13 cellular contexts compared by ENCODE assay signal in the genomic region with DNA sequence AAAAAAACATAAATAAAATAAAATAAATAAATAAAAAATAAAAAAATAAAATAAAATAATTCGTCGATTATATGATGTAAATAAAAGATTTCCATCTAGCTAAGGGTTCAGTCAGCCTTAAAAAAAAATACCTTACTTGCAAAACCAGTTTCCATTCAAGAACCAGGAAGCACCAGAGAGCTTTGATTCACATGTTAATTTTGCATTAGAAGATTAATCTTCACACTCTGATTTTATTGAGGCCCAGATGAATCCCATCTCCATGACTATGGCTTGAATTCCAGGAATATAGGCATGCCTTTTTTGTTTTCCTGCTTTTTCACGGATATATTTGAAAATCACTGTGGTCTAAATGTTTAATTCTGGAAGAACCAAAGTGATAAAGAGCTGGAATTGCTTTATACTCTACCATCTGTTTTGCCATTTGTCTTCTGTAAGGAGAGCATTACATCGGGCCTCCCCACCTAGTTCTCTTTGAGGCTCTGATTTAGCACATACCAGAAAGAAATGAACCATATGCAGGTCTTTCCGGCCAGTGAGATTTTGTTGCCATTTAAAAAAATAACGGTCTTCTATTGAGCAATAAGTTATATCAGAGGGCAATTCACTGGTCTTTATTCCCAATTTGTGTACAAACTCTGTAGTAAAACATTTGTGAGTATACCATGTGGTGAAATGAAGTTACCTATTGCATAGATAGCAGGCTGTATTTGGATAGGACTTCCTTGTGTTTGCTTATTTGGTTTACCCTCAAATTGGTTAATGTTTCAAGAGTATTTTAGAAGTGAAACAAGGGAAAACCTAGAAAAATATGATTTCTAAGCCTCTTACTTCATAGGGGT.
"Had no signal": no experiment of that assay in that cellular context is flagged by ENCODE, and none has a peak within 500 bp of the region (broad histone marks: within the 10 kb centered on the region; RNA-seq: fewer than 3 reads in every experiment).

No MANE protein-coding gene starts in this region.

- H3K27me3 ChIP-seq: gastroesophageal sphincter, neutrophil, tibial artery had no signal

- H3K27ac Mint-ChIP-seq: activated CD4-positive, alpha-beta T cell treated with anti-CD3 and anti-CD28 coated beads for 36 hours; activated CD8-positive, alpha-beta T cell treated with anti-CD3 and anti-CD28 coated beads for 36 hours; activated naive CD8-positive, alpha-beta T cell treated with anti-CD3 and anti-CD28 coated beads, Interleukin-2, amount 50 U/mL, for 24 hours; activated T-cell treated with anti-CD3 and anti-CD28 coated beads, Interleukin-2, amount 50 U/mL, for 72 hours; progenitor cell of endocrine pancreas had no signal

- H3K9me3 Mint-ChIP-seq: activated CD8-positive, alpha-beta T cell treated with anti-CD3 and anti-CD28 coated beads for 36 hours had no signal

- H3K4me3 Mint-ChIP-seq: activated CD4-positive, alpha-beta T cell treated with anti-CD3 and anti-CD28 coated beads for 36 hours; activated CD8-positive, alpha-beta T cell treated with anti-CD3 and anti-CD28 coated beads for 36 hours; activated naive CD8-positive, alpha-beta T cell treated with anti-CD3 and anti-CD28 coated beads, Interleukin-2, amount 50 U/mL, for 24 hours; activated T-cell treated with anti-CD3 and anti-CD28 coated beads, Interleukin-2, amount 50 U/mL, for 72 hours had no signal

- H3K36me3 ChIP-seq: gastroesophageal sphincter, neutrophil, tibial artery had no signal

- H3K27ac ChIP-seq: gastroesophageal sphincter, neutrophil, tibial artery had no signal

- H3K27me3 Mint-ChIP-seq: activated CD4-positive, alpha-beta T cell treated with anti-CD3 and anti-CD28 coated beads for 36 hours; activated CD8-positive, alpha-beta T cell treated with anti-CD3 and anti-CD28 coated beads for 36 hours; activated naive CD8-positive, alpha-beta T cell treated with anti-CD3 and anti-CD28 coated beads, Interleukin-2, amount 50 U/mL, for 24 hours; progenitor cell of endocrine pancreas had no signal

- H3K4me3 ChIP-seq: gastroesophageal sphincter, smooth muscle cell, tibial artery had no signal

- H3K9me3 ChIP-seq: gastroesophageal sphincter, neutrophil, tibial artery had no signal

- ATAC-seq: activated CD4-positive, alpha-beta T cell treated with anti-CD3 and anti-CD28 coated beads for 36 hours; activated CD8-positive, alpha-beta T cell treated with anti-CD3 and anti-CD28 coated beads for 36 hours; activated naive CD8-positive, alpha-beta T cell treated with anti-CD3 and anti-CD28 coated beads, Interleukin-2, amount 50 U/mL, for 24 hours; activated T-cell treated with anti-CD3 and anti-CD28 coated beads, Interleukin-2, amount 50 U/mL, for 72 hours; gastroesophageal sphincter; naive thymus-derived CD8-positive, alpha-beta T cell; right cardiac atrium had no signal

- H3K4me1 ChIP-seq: gastroesophageal sphincter, tibial artery had no signal

- DNase-seq: activated CD4-positive, alpha-beta T cell treated with anti-CD3 and anti-CD28 coated beads for 36 hours; activated CD8-positive, alpha-beta memory T cell treated with anti-CD3 and anti-CD28 coated beads, Interleukin-2, amount 50 U/mL, for 4 hours; activated CD8-positive, alpha-beta T cell treated with anti-CD3 and anti-CD28 coated beads for 36 hours; activated naive CD8-positive, alpha-beta T cell treated with anti-CD3 and anti-CD28 coated beads, Interleukin-2, amount 50 U/mL, for 24 hours; activated T-cell treated with anti-CD3 and anti-CD28 coated beads, Interleukin-2, amount 50 U/mL, for 72 hours; naive thymus-derived CD8-positive, alpha-beta T cell; right cardiac atrium; T1000; tibial artery had no signal
